Comparison of ENCODE assay signal across 29 cellular contexts in the genomic region with DNA sequence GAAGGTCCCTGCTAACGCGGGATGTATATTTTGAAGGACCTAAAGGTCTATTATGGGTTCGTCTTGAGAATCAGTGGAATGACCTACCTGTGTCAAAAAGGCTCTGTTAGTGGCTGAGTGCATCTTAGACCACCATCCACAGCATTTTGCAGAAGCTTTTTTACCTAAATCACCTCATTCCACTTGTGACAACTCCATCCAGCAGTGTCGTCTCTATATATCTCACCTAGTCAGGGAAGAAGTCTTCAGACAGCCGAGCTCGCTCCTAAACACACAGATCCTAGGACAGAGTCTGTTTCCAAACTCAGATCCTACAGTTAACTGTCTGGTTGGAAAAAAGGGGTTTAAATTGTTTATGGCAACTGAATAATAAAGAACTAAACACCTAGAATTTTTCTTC. TPM values are rescaled to one million over a fixed set of nuclear protein-coding genes. Genes with fewer than 3 reads are reported as not detected.
"Had no signal": no experiment of that assay in that cellular context is flagged by ENCODE, and none has a peak within 500 bp of the region (broad histone marks: within the 10 kb centered on the region; RNA-seq: fewer than 3 reads in every experiment).

No MANE protein-coding gene starts in this region.

- H3K27me3 Mint-ChIP-seq: brain had no signal

- H3K36me3 Mint-ChIP-seq: activated naive CD4-positive, alpha-beta T cell treated with anti-CD3 and anti-CD28 coated beads, Interleukin-2, amount 50 U/mL, for 24 hours had no signal

- ATAC-seq: Panc1 had no signal

- H3K27ac ChIP-seq: KMS-11, SJCRH30, VCaP had no signal

- H3K4me1 Mint-ChIP-seq: activated CD4-positive, alpha-beta memory T cell treated with anti-CD3 and anti-CD28 coated beads, Interleukin-2, amount 10 ng/mL, durations not matched to agents 7 days and 5 days; activated naive CD4-positive, alpha-beta T cell treated with anti-CD3 and anti-CD28 coated beads, Interleukin-2, amount 50 U/mL, for 24 hours had no signal

- H3K4me3 ChIP-seq: SJCRH30 had no signal

- H3K9me3 ChIP-seq: SK-N-SH had no signal

- H3K27me3 ChIP-seq: SJCRH30 had no signal

- H3K4me3 Mint-ChIP-seq: activated CD4-positive, alpha-beta memory T cell treated with anti-CD3 and anti-CD28 coated beads, Interleukin-2, amount 10 ng/mL, durations not matched to agents 7 days and 5 days; activated naive CD4-positive, alpha-beta T cell treated with anti-CD3 and anti-CD28 coated beads, Interleukin-2, amount 50 U/mL, for 24 hours; brain had no signal

- H3K27ac Mint-ChIP-seq: activated CD4-positive, alpha-beta memory T cell treated with anti-CD3 and anti-CD28 coated beads, Interleukin-2, amount 10 ng/mL, durations not matched to agents 7 days and 5 days; activated naive CD4-positive, alpha-beta T cell treated with anti-CD3 and anti-CD28 coated beads, Interleukin-2, amount 50 U/mL, for 24 hours; brain had no signal

- H3K9me3 Mint-ChIP-seq: activated CD4-positive, alpha-beta memory T cell treated with anti-CD3 and anti-CD28 coated beads, Interleukin-2, amount 10 ng/mL, durations not matched to agents 7 days and 5 days; activated naive CD4-positive, alpha-beta T cell treated with anti-CD3 and anti-CD28 coated beads, Interleukin-2, amount 50 U/mL, for 24 hours; brain had no signal

- DNase-seq: activated CD4-positive, alpha-beta memory T cell treated with anti-CD3 and anti-CD28 coated beads, Interleukin-2, amount 10 ng/mL, durations not matched to agents 7 days and 5 days; activated CD4-positive, alpha-beta T cell treated with anti-CD3 and anti-CD28 coated beads, Interleukin-2, amount 50 U/mL, for 1 hour; activated CD4-positive, CD25-positive, alpha-beta regulatory T cell; activated CD8-positive, alpha-beta memory T cell treated with anti-CD3 and anti-CD28 coated beads, Interleukin-2, amount 50 U/mL, for 48 hours; activated effector memory CD4-positive, alpha-beta T cell treated with Interleukin-2 at 50 U/mL for 16 hours; activated naive CD4-positive, alpha-beta T cell; activated T-cell treated with anti-CD3 and anti-CD28 coated beads, Interleukin-2, amount 50 U/mL, for 1 hour; aorta; NCI-H1092; NCI-H1417; NCI-H1694; NCI-H2029; NCI-H2107; NCI-H2171 treated with DMSO at 0.1 percent for 48 hours; NCI-H226; NCI-H526 treated with DMSO at 0.1 percent for 48 hours; NK-92 treated with Interleukin-12 subunit alpha and Interleukin-12 subunit beta, amount 100 ng/mL, for 24 hours; OCI-M1; Right ventricle myocardium superior; RPMI8226; SJCRH30; SK-N-SH; T-helper 1 cell had no signal

RNA-seq across cellular contexts. Expression of a gene that starts 33.7 kb away (rescaled TPM):
- total RNA-seq: activated CD4-positive, alpha-beta memory T cell treated with anti-CD3 and anti-CD28 coated beads, Interleukin-2, amount 10 ng/mL, durations not matched to agents 7 days and 5 days; T-helper 2 cell treated with Interferon-gamma antibody and Interleukin-4, amounts not matched to agents 100 ng/mL and 5 ng/mL, for 36 hours had no signal

RNA-seq across cellular contexts. Expression of a gene that starts 33.8 kb away (rescaled TPM):
- total RNA-seq: activated CD4-positive, alpha-beta memory T cell treated with anti-CD3 and anti-CD28 coated beads, Interleukin-2, amount 10 ng/mL, durations not matched to agents 7 days and 5 days; T-helper 2 cell treated with Interferon-gamma antibody and Interleukin-4, amounts not matched to agents 100 ng/mL and 5 ng/mL, for 36 hours had no signal
